In the genomic region with DNA sequence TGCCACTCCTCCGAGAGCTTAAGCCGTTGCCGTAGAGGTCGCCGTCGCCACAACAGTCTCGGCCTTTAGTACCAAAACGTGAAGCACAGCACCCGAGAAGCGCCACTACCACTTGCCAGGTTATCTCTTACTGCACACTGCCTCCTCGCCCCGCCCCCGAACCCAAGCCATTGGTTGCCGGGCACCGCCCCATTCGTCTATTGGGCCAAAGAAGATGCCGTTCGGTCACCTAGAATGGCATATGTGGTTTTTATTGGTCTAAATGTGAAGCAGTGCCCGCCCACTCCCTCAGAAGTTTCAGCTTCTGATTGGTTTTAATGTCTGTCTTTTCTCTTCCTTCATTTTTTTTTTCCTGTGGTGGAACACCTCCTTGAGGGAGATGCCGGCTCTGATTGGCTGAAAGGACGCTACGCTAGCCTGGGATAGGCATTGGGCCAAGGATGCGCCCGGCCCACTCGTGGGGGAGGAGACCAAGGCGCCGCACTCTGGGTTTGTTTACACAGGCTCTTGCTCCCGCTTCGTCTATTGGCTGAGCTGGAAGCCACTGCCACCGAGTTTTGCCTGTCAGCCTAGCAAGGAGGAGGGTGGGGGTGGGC, we compare ENCODE assay signal across 8 cellular contexts. TPM values are rescaled to one million over a fixed set of nuclear protein-coding genes. Genes with fewer than 3 reads are reported as not detected.
DNase-seq lines count a peak whose midpoint lies in the region; ATAC-seq and TF ChIP-seq lines count a peak whose summit lies in the region.

A gene with protein sequence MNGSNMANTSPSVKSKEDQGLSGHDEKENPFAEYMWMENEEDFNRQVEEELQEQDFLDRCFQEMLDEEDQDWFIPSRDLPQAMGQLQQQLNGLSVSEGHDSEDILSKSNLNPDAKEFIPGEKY (minus strand): TSS at position 139 of the 596 bp plus-strand sequence. CDS start 24,514 bp downstream, outside the sequence.

- peak; percentile 93 for ATAC-seq in GM21423 (IDR thresholded peaks at IDR 0.05; ENCODE audit: unreplicated experiment)

- no TSS peak for BruUV-seq in OCI-LY7 (replicated peaks; lab: Mats Ljungman, UMichigan)

- no peaks in the 10 kb centered on the region for H3K27me3 ChIP-seq in HUES48 (ENCODE audit: control insufficient read depth, insufficient read depth, low read length)

- DNase-seq in Caki2 (ENCODE audit: low read depth) = peak; percentile 100
- peak; percentile 99 for DNase-seq in OCI-LY7 (ENCODE audit: low spot score)
- DNase-seq in activated T-cell treated with anti-CD3 and anti-CD28 coated beads for 4 hours = peak; percentile 95
- DNase-seq in epithelial cell of esophagus (ENCODE audit: low read depth) = peak; percentile 99
- DNase-seq in middle frontal gyrus (ENCODE audit: extremely low spot score, low spot score) = peak; percentile 99
- DNase-seq in stimulated activated CD8-positive, alpha-beta memory T cell treated with anti-CD3 and anti-CD28 coated beads, Interleukin-2, amount 100 ng/mL, for 1 hour (ENCODE audit: low read depth in 2 of 2) = peak; percentile 92 to 95

- H3K4me3 ChIP-seq in HUES48 (ENCODE audit: low read depth, low read length) (peak within 1 kb of the TSS; percentile 82), OCI-LY7 (ENCODE audit: low read depth, low read length, poor library complexity, severe bottlenecking) (peak within 1 kb of the TSS; percentile 73), epithelial cell of esophagus (ENCODE audit: low read length) (peak within 1 kb of the TSS; percentile 71)

- H3K4me1 ChIP-seq in HUES48 (ENCODE audit: control insufficient read depth, insufficient read depth, low read length) (no peaks in the 10 kb centered on the region), OCI-LY7 (ENCODE audit: insufficient read depth, low read length, poor library complexity, severe bottlenecking) (peaks cover 32% of the 10 kb centered on the region)

- peak within 1 kb of the TSS; percentile 97 for H3K4me2 ChIP-seq in OCI-LY7 (ENCODE audit: low read length)

- H3K36me3 ChIP-seq in HUES48 (ENCODE audit: control insufficient read depth, insufficient read depth, low read length) (no peaks in the 10 kb centered on the region), OCI-LY7 (ENCODE audit: insufficient read depth, low read length) (no peaks in the 10 kb centered on the region)

- POLR2A ChIA-PET in OCI-LY7 (lab: Charles Lee) = interaction anchor here (0.7 to 2.1 kb wide), 13 partner anchors 9 to 225 kb away, joined by 3 to 13 read pairs (median 4); a partner anchor contains a TSS

- peak within 1 kb of the TSS; percentile 39 for H3K9ac ChIP-seq in HUES48 (ENCODE audit: low read depth, low read length)

- H4K20me1 ChIP-seq in OCI-LY7 (ENCODE audit: insufficient read depth, low read length) = no peaks in the 10 kb centered on the region

- H3K79me2 ChIP-seq in OCI-LY7 (ENCODE audit: insufficient read depth, low read depth, low read length) = peaks cover 20% of the 10 kb centered on the region; the same call in 1 of the 2 replicates

- peak within 1 kb of the TSS; percentile 68 for H2AFZ ChIP-seq in OCI-LY7 (ENCODE audit: low read length)

- H3K27ac ChIP-seq in HUES48 (ENCODE audit: low read depth, low read length) = peak within 1 kb of the TSS; percentile 69
- H3K27ac ChIP-seq in OCI-LY7 (ENCODE audit: low read depth, low read length, poor library complexity, severe bottlenecking) = peak within 1 kb of the TSS; percentile 75

- intact Hi-C loops in OCI-LY7 (cut with micrococcal nuclease; ENCODE audit: unreplicated experiment) = loop anchor here (1.0 to 5.0 kb wide), 4 partner anchors 70 to 160 kb away; a partner anchor contains a TSS

- CTCF ChIA-PET in OCI-LY7 (lab: Charles Lee; ENCODE audit: unreplicated experiment) = interaction anchor here (0.6 to 1.8 kb wide), 2 partner anchors 9 to 16 kb away, joined by 3 to 6 read pairs; no protein-coding TSS in a partner anchor

- in situ Hi-C loops in Caki2 (cut with HindIII; ENCODE audit: low pct_unique_long_range_greater_than_20kb, low sequenced_read_pairs) = no loop called here

- no peaks in the 10 kb centered on the region for H3K9me2 ChIP-seq in OCI-LY7 (ENCODE audit: insufficient read depth, low read length)

- H3K9me3 ChIP-seq in HUES48 (ENCODE audit: control insufficient read depth, insufficient read depth, low read length) (peaks cover 3% of the 10 kb centered on the region; the same call in 1 of the 2 replicates), OCI-LY7 (ENCODE audit: low read length) (peaks cover 10% of the 10 kb centered on the region; the same call in 1 of the 2 replicates)

- no peak for TF ChIP-seq CTCF in OCI-LY7 (conservative IDR thresholded peaks at IDR 0.05; ENCODE audit: low read length)
- no peak for TF ChIP-seq CTCF in epithelial cell of esophagus (IDR thresholded peaks at IDR 0.05; ENCODE audit: insufficient read depth, low read depth, low read length, missing control alignments)

RNA-seq across cellular contexts. Expression of the gene that starts here (rescaled TPM):
- 0.54 TPM in 1 of 2 replicates, not detected in the other for total RNA-seq in Caki2 (2014; rRNA removed; shearing (Covaris generic); ENCODE audit: low replicate concordance)
- total RNA-seq in OCI-LY7 (2014; rRNA removed; shearing (Covaris generic)) = 2.6 and 3.0 TPM in 2 replicates
- 6.9 and 8.2 TPM in 2 replicates for total RNA-seq in OCI-LY7 (2022)

Comparison
In these comparisons a context has a peak if more than half of its experiments do, and no peak if none do; other contexts are left out.
1. Peak in every context shown above with its lines: DNase-seq, ATAC-seq, H3K4me3 ChIP-seq and H3K27ac ChIP-seq.
2. Peak in DNase-seq in Caki2; RNA of the gene not detected or under 1 TPM.